ENCODE assay signal across 9 cellular contexts in genomic region chr6:24125980-24126379, GRCh38. TPM values are rescaled to one million over a fixed set of nuclear protein-coding genes. Genes with fewer than 3 reads are reported as not detected.
A peak's percentile ranks its signal among the peaks of the same experiment; 100 is the strongest.
DNase-seq lines count a peak whose midpoint lies in the region; ATAC-seq and TF ChIP-seq lines count a peak whose summit lies in the region.
"Had no signal": no experiment of that assay in that cellular context is flagged by ENCODE, and none has a peak within 500 bp of the region (broad histone marks: within the 10 kb centered on the region; RNA-seq: fewer than 3 reads in every experiment).

Gene NRSN1, plus strand, starts transcription at chr6:24126215. Its CDS starts 8,113 bp downstream, at chr6:24134328.

- H3K4me3 ChIP-seq in cardiac muscle cell, result peak within 1 kb of the TSS; percentile 26
- no peak within 1 kb of the TSS for H3K4me3 ChIP-seq in Caco-2 (ENCODE audit: low read depth, low read length)
- no peak within 1 kb of the TSS for H3K4me3 ChIP-seq in brain microvascular endothelial cell (ENCODE audit: low read depth, low read length)

- H3K27ac Mint-ChIP-seq in glutamatergic neuron (ENCODE audit: unreplicated experiment), result peak within 1 kb of the TSS; percentile 23
- H3K27ac Mint-ChIP-seq in Caco-2 (ENCODE audit: unreplicated experiment), result no peak within 1 kb of the TSS

- H3K9me3 ChIP-seq in cardiac muscle cell (ENCODE audit: low read depth), result no peaks in the 10 kb centered on the region
- no peaks in the 10 kb centered on the region for H3K9me3 ChIP-seq in Caco-2

- peaks cover 3% of the 10 kb centered on the region for H3K27me3 Mint-ChIP-seq in glutamatergic neuron (ENCODE audit: unreplicated experiment)
- no peaks in the 10 kb centered on the region for H3K27me3 Mint-ChIP-seq in Caco-2 (ENCODE audit: insufficient read depth, unreplicated experiment)

- in situ Hi-C loops in brain microvascular endothelial cell (cut with HindIII; ENCODE audit: low pct_ligation_motif_present, low sequenced_read_pairs), result no loop called here

- H3K9me3 Mint-ChIP-seq in glutamatergic neuron (ENCODE audit: unreplicated experiment) (peaks cover 2% of the 10 kb centered on the region), Caco-2 (ENCODE audit: unreplicated experiment) (no peaks in the 10 kb centered on the region)

- CTCF ChIA-PET in Caco-2 (lab: Charles Lee), result no interaction called here

- peak within 1 kb of the TSS; percentile 88 for H3K4me3 Mint-ChIP-seq in glutamatergic neuron (ENCODE audit: unreplicated experiment)
- H3K4me3 Mint-ChIP-seq in Caco-2 (ENCODE audit: unreplicated experiment), result no peak within 1 kb of the TSS

- no peaks in the 10 kb centered on the region for H3K4me1 ChIP-seq in cardiac muscle cell (ENCODE audit: low read depth)
- 0 out of 2 replicates have a peak, but pooled peaks cover 3% of the 10 kb centered on the region for H3K4me1 ChIP-seq in Caco-2

- H3K27me3 ChIP-seq in cardiac muscle cell (peaks cover 34% of the 10 kb centered on the region), Caco-2 (replicated peaks; ENCODE audit: control insufficient read depth, insufficient read depth, low read length) (no peaks in the 10 kb centered on the region), brain microvascular endothelial cell (replicated peaks) (no peaks in the 10 kb centered on the region)

- POLR2A ChIA-PET in Caco-2 (lab: Charles Lee), result no interaction called here

- no peak for TF ChIP-seq CTCF in cardiac muscle cell (IDR thresholded peaks at IDR 0.05; ENCODE audit: low read depth, low read length)
- TF ChIP-seq CTCF in glutamatergic neuron (IDR thresholded peaks at IDR 0.05; ENCODE audit: partially characterized antibody, unreplicated experiment), result no peak
- no peak for TF ChIP-seq CTCF in Caco-2 (IDR thresholded peaks at IDR 0.05; ENCODE audit: insufficient read depth in 1 of 2, low read depth in 1 of 2, low read length in 1 of 2, severe bottlenecking in 1 of 2, unreplicated experiment in 1 of 2)
- no peak for TF ChIP-seq CTCF in brain microvascular endothelial cell (IDR thresholded peaks at IDR 0.05; ENCODE audit: low read depth, low read length, missing control alignments)

- DNase-seq in cardiac muscle cell (ENCODE audit: low read depth in 1 of 2, low spot score in 1 of 2) (peak in 1 of 2 donors; percentile 70), left ventricle myocardium superior (no peak), NCI-H82 treated with DMSO at 0.1 percent for 48 hours (lab: John Stamatoyannopoulos, UW; ENCODE audit: unreplicated experiment) (peak; percentile 70), glutamatergic neuron (peak; percentile 90), Caco-2 (no peak), brain microvascular endothelial cell (no peak)
- no peak for DNase-seq in activated CD4-positive, alpha-beta T cell treated with anti-CD3 and anti-CD28 coated beads, Interleukin-2, amount 50 U/mL, for 1 hour
- DNase-seq: stimulated activated naive CD4-positive, alpha-beta T cell treated with Interleukin-2 at 50 U/mL for 16 hours had no signal

- no peaks in the 10 kb centered on the region for H3K36me3 Mint-ChIP-seq in glutamatergic neuron (ENCODE audit: unreplicated experiment)
- no peaks in the 10 kb centered on the region for H3K36me3 Mint-ChIP-seq in Caco-2 (ENCODE audit: insufficient read depth, unreplicated experiment)

- no TSS peak for BruUV-seq in Caco-2 (replicated peaks; lab: Mats Ljungman, UMichigan)

- H3K36me3 ChIP-seq in cardiac muscle cell, result no peaks in the 10 kb centered on the region
- H3K36me3 ChIP-seq in Caco-2 (ENCODE audit: control insufficient read depth, insufficient read depth, low read length), result no peaks in the 10 kb centered on the region
- H3K36me3 ChIP-seq in brain microvascular endothelial cell (replicated peaks), result no peaks in the 10 kb centered on the region

- H3K4me1 Mint-ChIP-seq in glutamatergic neuron (ENCODE audit: low read depth, unreplicated experiment), result peaks cover 6% of the 10 kb centered on the region
- H3K4me1 Mint-ChIP-seq in Caco-2 (ENCODE audit: low read depth, unreplicated experiment), result peaks cover 7% of the 10 kb centered on the region

- no peak for ATAC-seq in left ventricle myocardium superior

- H3K27ac ChIP-seq in cardiac muscle cell, result no peak within 1 kb of the TSS
- H3K27ac ChIP-seq in temporal lobe (ENCODE audit: low read depth, low read length), result no peak within 1 kb of the TSS
- H3K27ac ChIP-seq in brain microvascular endothelial cell, result no peak within 1 kb of the TSS

- intact Hi-C loops in left ventricle myocardium superior (cut with micrococcal nuclease) (no loop called here), Caco-2 (cut with micrococcal nuclease; ENCODE audit: unreplicated experiment) (no loop called here)

RNA-seq across cellular contexts. Expression of gene NRSN1, which starts in this region (rescaled TPM):
- not detected in 2 replicates for total RNA-seq in cardiac muscle cell
- polyA plus RNA-seq in cardiac muscle cell, result not detected in 2 replicates
- total RNA-seq in left ventricle myocardium superior, result not detected
- total RNA-seq in glutamatergic neuron (ENCODE audit: unreplicated experiment), result 5.7 TPM
- total RNA-seq in temporal lobe, result 28.8 TPM
- not detected in 2 replicates for total RNA-seq in Caco-2 (2022)

Comparison
In these comparisons a context has a peak if more than half of its experiments do, and no peak if none do; other contexts are left out.
1. DNase-seq: peak in NCI-H82 treated with DMSO at 0.1 percent for 48 hours (single experiment) and glutamatergic neuron (single experiment); none in left ventricle myocardium superior (single experiment), Caco-2 (0 of 2), brain microvascular endothelial cell (single experiment) and activated CD4-positive, alpha-beta T cell treated with anti-CD3 and anti-CD28 coated beads, Interleukin-2, amount 50 U/mL, for 1 hour (single experiment).